In the genomic region with DNA sequence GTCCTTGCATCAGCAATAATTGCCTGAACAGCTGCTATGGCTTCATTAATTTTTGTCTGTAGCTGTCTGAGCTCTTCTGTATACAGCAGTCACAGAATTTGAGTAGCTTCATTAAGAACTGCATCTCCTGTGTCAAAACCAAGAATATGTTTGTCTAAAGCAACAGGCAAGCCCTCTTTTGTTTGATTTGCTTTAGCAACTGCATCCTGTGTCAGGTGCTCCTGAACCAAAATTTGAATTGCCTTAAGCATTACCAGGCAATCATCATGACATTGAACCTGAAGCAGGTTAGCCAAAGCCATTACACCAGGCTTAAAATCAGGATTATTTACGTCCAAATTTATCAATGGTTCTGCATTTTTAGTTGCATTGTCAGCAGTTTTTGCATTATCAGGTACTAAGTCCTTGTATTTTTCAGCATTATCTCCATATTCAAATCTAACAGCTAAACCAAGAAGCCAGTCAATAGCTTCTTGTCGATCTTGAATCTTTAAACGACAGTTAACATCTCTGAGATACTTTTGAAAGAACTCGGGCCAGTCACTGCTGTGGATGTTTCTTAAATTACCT, we compare ENCODE assay signal across 25 cellular contexts.
"Had no signal": no experiment of that assay in that cellular context is flagged by ENCODE, and none has a peak within 500 bp of the region (broad histone marks: within the 10 kb centered on the region; RNA-seq: fewer than 3 reads in every experiment).

No MANE protein-coding gene starts in this region.

- H2AFZ ChIP-seq: hepatocyte had no signal

- H3K36me3 ChIP-seq: gastroesophageal sphincter, neutrophil, prostate gland, right atrium auricular region, sigmoid colon had no signal

- H3K27me3 ChIP-seq: esophagus muscularis mucosa, gastroesophageal sphincter, heart left ventricle, hepatocyte, left lung, neutrophil, right atrium auricular region, sigmoid colon, stomach, testis, tibial artery had no signal

- H3K4me1 ChIP-seq: foreskin keratinocyte had no signal

- FAIRE-seq: endothelial cell of umbilical vein, kidney had no signal

- H3K4me3 ChIP-seq: esophagus muscularis mucosa, gastroesophageal sphincter, heart left ventricle, hepatocyte, left lung, mucosa of descending colon, prostate gland, right atrium auricular region, sigmoid colon, stomach, testis, tibial artery had no signal

- H3K4me2 ChIP-seq: hepatocyte had no signal

- H3K27ac ChIP-seq: esophagus muscularis mucosa, foreskin keratinocyte, gastroesophageal sphincter, heart left ventricle, hepatocyte, left lung, neutrophil, prostate gland, right atrium auricular region, sigmoid colon, stomach, testis, tibial artery had no signal

- ATAC-seq: foreskin keratinocyte; gastroesophageal sphincter; heart left ventricle; left lung; mucosa of descending colon; natural killer cell treated with Interleukin-12 subunit alpha and Interleukin-12 subunit beta and Interleukin-15 and Interleukin-18, amount 100 ng/mL, for 72 hours; stimulated activated effector memory CD8-positive, alpha-beta T cell treated with anti-CD3 and anti-CD28 coated beads, Interleukin-12 subunit alpha, Interleukin-12 subunit beta, amount 100 ng/mL, for 72 hours had no signal

- H3K9me3 ChIP-seq: esophagus muscularis mucosa, gastroesophageal sphincter, heart left ventricle, left lung, mucosa of descending colon, neutrophil, prostate gland, right atrium auricular region, sigmoid colon, stomach, testis, tibial artery had no signal

- DNase-seq: dermis blood vessel endothelial cell; effector memory CD4-positive, alpha-beta T cell; foreskin keratinocyte; heart left ventricle; kidney; left lung; mesenchymal stem cell; mucosa of descending colon; naive B cell; sigmoid colon; stimulated activated CD4-positive, alpha-beta T cell treated with anti-CD3 and anti-CD28 coated beads, Interleukin-2, amount 100 ng/mL, for 24 hours; stimulated activated CD4-positive, alpha-beta T cell treated with anti-CD3 and anti-CD28 coated beads, Interleukin-4, amount 100 ng/mL, for 24 hours; stimulated activated naive CD4-positive, alpha-beta T cell treated with Interleukin-2 at 50 U/mL for 16 hours; stomach; testis; tibial artery had no signal
